ENCODE assay signal across 8 cellular contexts in genomic region chr10:58152698-58153263, GRCh38.
DNase-seq lines count a peak whose midpoint lies in the region; ATAC-seq and TF ChIP-seq lines count a peak whose summit lies in the region.

No MANE protein-coding gene starts in this region.

- no peak overlapping the region for H3K4me3 ChIP-seq in H7 (ENCODE audit: insufficient read depth, low read depth, low read length)

- no peaks in the 10 kb centered on the region for H3K4me1 Mint-ChIP-seq in activated CD4-positive, alpha-beta memory T cell treated with anti-CD3 and anti-CD28 coated beads for 36 hours (ENCODE audit: low read depth)
- peaks cover 5% of the 10 kb centered on the region for H3K4me1 Mint-ChIP-seq in neural crest cell

- no peaks in the 10 kb centered on the region for H3K36me3 Mint-ChIP-seq in activated CD4-positive, alpha-beta memory T cell treated with anti-CD3 and anti-CD28 coated beads for 36 hours
- H3K36me3 Mint-ChIP-seq in neural crest cell (ENCODE audit: low read depth), result no peaks in the 10 kb centered on the region

- intact Hi-C loops in activated CD4-positive, alpha-beta memory T cell treated with anti-CD3 and anti-CD28 coated beads for 36 hours (cut with micrococcal nuclease), result loop anchor here (1.0 to 5.0 kb wide), 2 partner anchors 570 to 813 kb away; no protein-coding TSS in a partner anchor

- CTCF ChIA-PET in activated CD4-positive, alpha-beta memory T cell treated with anti-CD3 and anti-CD28 coated beads for 36 hours (lab: Charles Lee), result interaction anchor here (0.7 to 1.8 kb wide), 11 partner anchors 9 to 814 kb away, joined by 3 to 9 read pairs (median 3); no protein-coding TSS in a partner anchor

- DNase-seq in ELF-1 (ENCODE audit: low read depth, low spot score) (peak; percentile 65), H7 (peak; percentile 34), NCI-H2107 treated with DMSO at 0.1 percent for 48 hours (lab: John Stamatoyannopoulos, UW; ENCODE audit: unreplicated experiment) (peak; percentile 11), fibroblast of gingiva (ENCODE audit: low read depth) (peak; percentile 38), neural crest cell (ENCODE audit: low read depth, low spot score) (peak; percentile 47)
- peak; percentile 63 for DNase-seq in activated CD4-positive, alpha-beta memory T cell treated with anti-CD3 and anti-CD28 coated beads for 36 hours

- no peak overlapping the region for H3K4me3 Mint-ChIP-seq in activated CD4-positive, alpha-beta memory T cell treated with anti-CD3 and anti-CD28 coated beads for 36 hours
- H3K4me3 Mint-ChIP-seq in neural crest cell, result no peak overlapping the region

- ATAC-seq in activated CD4-positive, CD25-positive, alpha-beta regulatory T cell treated with anti-CD3 and anti-CD28 coated beads, Interleukin-2, amount 50 U/mL, for 24 hours, result no peak
- no peak for ATAC-seq in GM21515 (IDR thresholded peaks at IDR 0.05; ENCODE audit: unreplicated experiment)

- H3K27ac Mint-ChIP-seq in activated CD4-positive, alpha-beta memory T cell treated with anti-CD3 and anti-CD28 coated beads for 36 hours, result no peak overlapping the region
- no peak overlapping the region for H3K27ac Mint-ChIP-seq in neural crest cell (ENCODE audit: unreplicated experiment)

- H3K27me3 Mint-ChIP-seq in activated CD4-positive, alpha-beta memory T cell treated with anti-CD3 and anti-CD28 coated beads for 36 hours, result peaks cover 5% of the 10 kb centered on the region
- peaks cover 9% of the 10 kb centered on the region for H3K27me3 Mint-ChIP-seq in neural crest cell (ENCODE audit: low read depth)

- no peaks in the 10 kb centered on the region for H3K27me3 ChIP-seq in H7 (ENCODE audit: control insufficient read depth, insufficient read depth, low read length)

- no peaks in the 10 kb centered on the region for H3K9me3 Mint-ChIP-seq in activated CD4-positive, alpha-beta memory T cell treated with anti-CD3 and anti-CD28 coated beads for 36 hours
- no peaks in the 10 kb centered on the region for H3K9me3 Mint-ChIP-seq in neural crest cell

- POLR2A ChIA-PET in activated CD4-positive, alpha-beta memory T cell treated with anti-CD3 and anti-CD28 coated beads for 36 hours (lab: Charles Lee), result no interaction called here

- no peaks in the 10 kb centered on the region for H3K36me3 ChIP-seq in H7 (replicated peaks; ENCODE audit: control insufficient read depth, insufficient read depth, low read length)

- TF ChIP-seq CTCF in neural crest cell (conservative IDR thresholded peaks at IDR 0.05), result peak; percentile 74

Comparison
In these comparisons a context has a peak if more than half of its experiments do, and no peak if none do; other contexts are left out.
1. DNase-seq: peak in every context shown above with its lines; median percentile 65 in ELF-1; 63 in activated CD4-positive, alpha-beta memory T cell treated with anti-CD3 and anti-CD28 coated beads for 36 hours; 47 in neural crest cell; 38 in fibroblast of gingiva; 34 in H7; 11 in NCI-H2107 treated with DMSO at 0.1 percent for 48 hours.